ENCODE assay signal across 23 cellular contexts in genomic region chr17:81332118-81332834, GRCh38. TPM values are rescaled to one million over a fixed set of nuclear protein-coding genes. Genes with fewer than 3 reads are reported as not detected.
DNase-seq lines count a peak whose midpoint lies in the region; ATAC-seq, FAIRE-seq and TF ChIP-seq lines count a peak whose summit lies in the region.
"Had no signal": no experiment of that assay in that cellular context is flagged by ENCODE, and none has a peak within 500 bp of the region (broad histone marks: within the 10 kb centered on the region; RNA-seq: fewer than 3 reads in every experiment).

No MANE protein-coding gene starts in this region.

- CTCF ChIA-PET in HepG2 (lab: Yijun Ruan, JAX; ENCODE audit: low intra/inter-chr PET ratio, low total read pairs) (no interaction called here), WTC11 (lab: Charles Lee) (interaction anchor here (1.2 to 1.3 kb wide), 2 partner anchors 10 to 22 kb away, joined by 3 read pairs; no protein-coding TSS in a partner anchor)

- DNase-seq in HepG2 (ENCODE audit: low spot score) = no peak
- DNase-seq in right lobe of liver = no peak
- no peak for DNase-seq in WTC11 (ENCODE audit: low spot score)
- DNase-seq in epidermal melanocyte (ENCODE audit: insufficient read length, low spot score) = no peak
- no peak for DNase-seq in NCI-H2029 treated with DMSO at 0.1 percent for 48 hours (lab: John Stamatoyannopoulos, UW)
- no peak for DNase-seq in tibial artery
- no peak for DNase-seq in KG1 (lab: John Stamatoyannopoulos, UW)
- DNase-seq: Calu3; CD4-positive, alpha-beta memory T cell; DMS153; HCEC 1CT; MV-4-11; NCI-H1105 treated with DMSO at 0.1 percent for 48 hours; NCI-H1694; NCI-H2081 treated with DMSO at 0.1 percent for 48 hours; NCI-H446 treated with DMSO at 0.1 percent for 48 hours; Peyer's patch had no signal

- in situ Hi-C loops in HepG2 (cut with HindIII; ENCODE audit: extremely low pct_ligation_motif_present, low pct_unique_long_range_greater_than_20kb) = no loop called here

- TF ChIP-seq EP300 in HepG2 (IDR thresholded peaks at IDR 0.05; ENCODE audit: low read depth in 2 of 2, low read length in 2 of 2) (no peak), HepG2 (CRISPR knock-in tag; IDR thresholded peaks at IDR 0.05; ENCODE audit: borderline replicate concordance) (no peak)

- intact Hi-C loops in HepG2 (cut with micrococcal nuclease; ENCODE audit: unreplicated experiment) = no loop called here
- intact Hi-C loops in right lobe of liver (cut with DNase I) = no loop called here
- intact Hi-C loops in tibial artery (cut with DNase I; ENCODE audit: low total_unique reads) = no loop called here

- H3K27ac ChIP-seq in HepG2 (ENCODE audit: extremely low read length, insufficient read depth, low read length) = no peak overlapping the region
- H3K27ac ChIP-seq in right lobe of liver = peak overlapping the region in 1 of 3 donors; percentile 83
- H3K27ac ChIP-seq in tibial artery = no peak overlapping the region
- H3K27ac ChIP-seq: HL-60, Peyer's patch, SJSA1 had no signal

- H3K27me3 Mint-ChIP-seq in WTC11 (ENCODE audit: low read depth) (no peaks in the 10 kb centered on the region; the same call in 1 of the 2 replicates), nephron (ENCODE audit: low read depth) (peaks cover 22% of the 10 kb centered on the region)

- H3K27me3 ChIP-seq in HepG2 (ENCODE audit: control insufficient read depth in 1 of 2, insufficient read depth in 2 of 2, low read length in 2 of 2) = peaks cover 28 to 82% of the 10 kb centered on the region in 2 experiments
- no peaks in the 10 kb centered on the region for H3K27me3 ChIP-seq in right lobe of liver
- H3K27me3 ChIP-seq in tibial artery = peaks cover 0 to 78% of the 10 kb centered on the region in 2 donors
- H3K27me3 ChIP-seq: Peyer's patch had no signal

- H3K4me3 Mint-ChIP-seq in WTC11 (no peak overlapping the region), nephron (peak overlapping the region in 1 of 3 experiments; percentile 47)
- H3K4me3 Mint-ChIP-seq: CD4-positive, alpha-beta memory T cell; GM23338 had no signal

- no peak for TF ChIP-seq POLR2A in HepG2 (IDR thresholded peaks at IDR 0.05; ENCODE audit: insufficient read depth in 1 of 2, low read depth in 2 of 2, low read length in 2 of 2)
- no peak for TF ChIP-seq POLR2A in right lobe of liver (IDR thresholded peaks at IDR 0.05)

- H3K4me3 ChIP-seq in HepG2 (replicated peaks in 1 of 3; ENCODE audit: insufficient read depth in 1 of 3, low read depth in 2 of 3, low read length in 3 of 3) (no peak overlapping the region), right lobe of liver (no peak overlapping the region), tibial artery (no peak overlapping the region)
- H3K4me3 ChIP-seq: GM23338, Peyer's patch, SJSA1 had no signal

- TF ChIP-seq CTCF in HepG2 (CRISPR knock-in tag; IDR thresholded peaks at IDR 0.05) (no peak), right lobe of liver (IDR thresholded peaks at IDR 0.05) (no peak), WTC11 (IDR thresholded peaks at IDR 0.05) (no peak), nephron (IDR thresholded peaks at IDR 0.05; ENCODE audit: unreplicated experiment in 3 of 3) (no peak), tibial artery (IDR thresholded peaks at IDR 0.05) (no peak)

- H3K4me1 Mint-ChIP-seq in WTC11 (peaks cover 21% of the 10 kb centered on the region), nephron (peaks cover 62% of the 10 kb centered on the region)

- H3K36me3 ChIP-seq in HepG2 (replicated peaks in 1 of 2; ENCODE audit: control insufficient read depth in 1 of 2, insufficient read depth in 2 of 2, low read length in 2 of 2) (no peaks in the 10 kb centered on the region), right lobe of liver (no peaks in the 10 kb centered on the region), tibial artery (no peaks in the 10 kb centered on the region)
- H3K36me3 ChIP-seq: Peyer's patch, SJSA1 had no signal

- H3K9me3 ChIP-seq in HepG2 (ENCODE audit: low read length) (no peaks in the 10 kb centered on the region), right lobe of liver (no peaks in the 10 kb centered on the region), tibial artery (no peaks in the 10 kb centered on the region)
- H3K9me3 ChIP-seq: Peyer's patch, SJSA1 had no signal

- no peak for ATAC-seq in HepG2
- ATAC-seq in right lobe of liver = no peak
- no peak for ATAC-seq in WTC11
- ATAC-seq: GM23338 had no signal

- TF ChIP-seq RAD21 in HepG2 (CRISPR knock-in tag; IDR thresholded peaks at IDR 0.05) = no peak

- no peak for FAIRE-seq in HepG2 (lab: Jason Lieb, UNC)
- FAIRE-seq: A204.1, GM12891 had no signal

- POLR2A ChIA-PET in HepG2 (lab: Yijun Ruan, JAX) = no interaction called here
- POLR2A ChIA-PET in WTC11 (lab: Charles Lee) = no interaction called here

- H3K9me3 Mint-ChIP-seq in WTC11 (no peaks in the 10 kb centered on the region), nephron (no peaks in the 10 kb centered on the region)
- H3K9me3 Mint-ChIP-seq: CD4-positive, alpha-beta memory T cell; GM23338 had no signal

- no peaks in the 10 kb centered on the region for H4K20me1 ChIP-seq in HepG2 (ENCODE audit: insufficient read depth, low read length)

- no peaks in the 10 kb centered on the region for H3K79me2 ChIP-seq in HepG2 (ENCODE audit: insufficient read depth, low read length)

- WGBS in HepG2 (ENCODE audit: low lambda C conversion rate) = 37% methylated on average over 15 of the region's 18 CpGs
- 72% methylated on average over 4 of the region's 18 CpGs for WGBS in right lobe of liver (ENCODE audit: insufficient coverage, low coverage, low lambda C conversion rate, missing lambda C conversion rate)

- H3K4me1 ChIP-seq in HepG2 (ENCODE audit: insufficient read depth, low read length) (peaks cover 91% of the 10 kb centered on the region), right lobe of liver (peaks cover 0 to 54% (median 26%) of the 10 kb centered on the region in 4 donors), tibial artery (peaks cover 0 to 35% (median 11%) of the 10 kb centered on the region in 4 donors)

- no peak overlapping the region for H3K4me2 ChIP-seq in HepG2 (ENCODE audit: low read depth, low read length)
- H3K4me2 ChIP-seq: GM23338 had no signal

- no peak overlapping the region for H2AFZ ChIP-seq in HepG2 (ENCODE audit: low read length)
- H2AFZ ChIP-seq: GM23338 had no signal

- H3K9ac ChIP-seq in HepG2 (ENCODE audit: insufficient read depth, low read depth, low read length) = no peak overlapping the region

- no TSS peak for BruUV-seq in HepG2 (replicated peaks; lab: Mats Ljungman, UMichigan)

- H3K36me3 Mint-ChIP-seq in WTC11 = no peaks in the 10 kb centered on the region
- H3K36me3 Mint-ChIP-seq in nephron (ENCODE audit: low read depth) = no peaks in the 10 kb centered on the region
- H3K36me3 Mint-ChIP-seq: CD4-positive, alpha-beta memory T cell had no signal

- no peak overlapping the region for H3K27ac Mint-ChIP-seq in WTC11
- peak overlapping the region in 2 of 3 experiments; percentile 76 to 86 for H3K27ac Mint-ChIP-seq in nephron
- H3K27ac Mint-ChIP-seq: GM23338 had no signal

TF ChIP-seq in HepG2, 621 proteins besides CTCF, POLR2A, EP300 and RAD21 (continues in another document):
- TF ChIP-seq ZNF891 (CRISPR knock-in tag; IDR thresholded peaks at IDR 0.05) = peak; percentile 36; the same call in 1 of the 2 replicates
- TF ChIP-seq CERS6 (CRISPR knock-in tag; IDR thresholded peaks at IDR 0.05) = no peak

TF ChIP-seq in WTC11, 78 proteins besides CTCF, POLR2A, EP300 and RAD21 (continues in another document):
- peak; percentile 73 for TF ChIP-seq ZNF121 (CRISPR knock-in tag; IDR thresholded peaks at IDR 0.05)

RNA-seq across cellular contexts. Expression of gene SLC38A10, which starts 37.2 kb away (rescaled TPM):
- total RNA-seq in HepG2 (2016; rRNA removed; fragmentation: Illumina TruSeq; extraction: Trizol) = 23.0 and 55.8 TPM in 2 replicates
- total RNA-seq in HepG2 (2016; cell fraction: cytosol; rRNA removed; fragmentation: Illumina TruSeq; extraction: Trizol; ENCODE audit: low read depth) = 18.5 and 23.3 TPM in 2 replicates
- 19.1 and 55.8 TPM in 2 replicates for total RNA-seq in HepG2 (2016; cell fraction: insoluble cytoplasmic fraction; rRNA removed; fragmentation: Illumina TruSeq; extraction: Trizol)
- total RNA-seq in HepG2 (2016; cell fraction: membrane; rRNA removed; fragmentation: Illumina TruSeq; extraction: Trizol) = 18.8 and 20.0 TPM in 2 replicates
- total RNA-seq in HepG2 (2016; cell fraction: nucleus; rRNA removed; fragmentation: Illumina TruSeq; extraction: Trizol) = 52.6 and 64.0 TPM in 2 replicates
- 23.4 and 33.6 TPM in 2 replicates for polyA plus RNA-seq in HepG2 (2011; rRNA removed)
- polyA plus RNA-seq in HepG2 (2011; cell fraction: cytosol; rRNA removed) = 20.1 and 34.6 TPM in 2 replicates
- polyA plus RNA-seq in HepG2 (2011; cell fraction: nucleus; rRNA removed) = 63.4 and 88.4 TPM in 2 replicates
- polyA plus RNA-seq in HepG2 (2012) = 22.8 and 28.0 TPM in 2 replicates
- 5.7 and 7.1 TPM in 2 replicates for polyA plus RNA-seq in HepG2 (2016; cell fraction: cytosol; fragmentation: Illumina TruSeq; extraction: Trizol; ENCODE audit: low read depth)
- polyA plus RNA-seq in HepG2 (2016; cell fraction: insoluble cytoplasmic fraction; fragmentation: Illumina TruSeq; extraction: Trizol; ENCODE audit: low read depth) = 19.7 and 23.4 TPM in 2 replicates
- polyA plus RNA-seq in HepG2 (2016; cell fraction: membrane; fragmentation: Illumina TruSeq; extraction: Trizol; ENCODE audit: low read depth) = 10.4 and 11.4 TPM in 2 replicates
- 123 and 129 TPM in 2 replicates for polyA plus RNA-seq in HepG2 (2016; cell fraction: nucleus; fragmentation: Illumina TruSeq; extraction: Trizol; ENCODE audit: insufficient read depth, low read depth)
- 53.9 and 165 TPM in 2 replicates for polyA minus RNA-seq in HepG2 (2011; rRNA and poly(A)+ RNA removed; ENCODE audit: low replicate concordance)
- 62.7 and 77.3 TPM in 2 replicates for polyA minus RNA-seq in HepG2 (2011; cell fraction: cytosol; rRNA and poly(A)+ RNA removed)
- 25.7 and 27.8 TPM in 2 replicates for polyA minus RNA-seq in HepG2 (2011; cell fraction: nucleus; rRNA and poly(A)+ RNA removed)
- 100 to 1,000 TPM in 1 of 6 experiments, 10 to 100 TPM in 5; 60.9 to 104 (median 86.1) TPM for total RNA-seq in right lobe of liver
- total RNA-seq in WTC11 (2021) = 47.0 to 62.4 TPM (median 53.9 TPM) in 3 replicates

Comparison
In these comparisons a context has a peak if more than half of its experiments do, and no peak if none do; other contexts are left out.
1. Of the 50 proteins assayed by ChIP-seq in both HepG2 and WTC11: peak only in HepG2: none; only in WTC11: none; in both: ZNF121; in neither: 49.